8 cellular contexts compared by ENCODE assay signal in the genomic region with DNA sequence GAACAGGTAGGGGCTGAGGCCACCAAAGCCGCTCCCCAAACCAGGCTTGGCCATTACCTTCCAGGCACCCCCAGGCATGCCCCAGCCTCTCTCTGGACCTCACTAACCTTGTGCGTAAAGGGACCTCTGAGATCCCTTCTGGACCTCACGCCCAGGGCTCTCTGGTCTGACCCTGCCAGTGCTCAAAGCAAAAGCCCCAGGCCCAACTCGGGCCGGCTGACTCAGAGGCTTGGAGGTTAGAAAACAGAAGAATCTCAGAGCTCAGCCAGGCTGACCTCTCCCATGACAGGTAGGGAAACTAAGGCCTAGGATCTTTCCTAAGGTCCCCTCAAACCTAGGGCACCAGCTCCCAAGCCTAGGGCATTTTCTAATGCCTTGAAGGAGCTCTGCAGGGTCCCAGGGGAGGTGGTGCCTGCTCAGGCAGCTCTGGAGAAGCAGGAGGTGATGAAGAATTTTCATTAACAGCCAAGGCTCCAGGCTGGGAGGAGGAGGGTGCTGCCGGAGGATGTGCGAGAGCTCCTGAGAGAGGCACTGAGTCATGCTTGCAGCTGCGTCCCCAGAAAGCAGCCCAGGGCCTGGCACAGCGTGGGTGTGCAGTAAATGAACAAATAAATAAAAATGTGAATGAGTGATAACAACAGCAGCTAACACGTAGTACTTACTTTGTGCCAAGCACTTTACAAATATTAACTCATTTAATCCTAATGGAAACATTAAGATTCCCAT. TPM values are rescaled to one million over a fixed set of nuclear protein-coding genes. Genes with fewer than 3 reads are reported as not detected.
DNase-seq lines count a peak whose midpoint lies in the region; TF ChIP-seq lines count a peak whose summit lies in the region.

No MANE protein-coding gene starts in this region.

- no peaks in the 10 kb centered on the region for H3K36me3 ChIP-seq in kidney epithelial cell (ENCODE audit: control insufficient read depth, insufficient read depth, low read length)

- TF ChIP-seq POLR2A in NB4 (IDR thresholded peaks at IDR 0.05; ENCODE audit: extremely low read depth, insufficient read length): no peak

- no peaks in the 10 kb centered on the region for H3K27me3 ChIP-seq in kidney epithelial cell (ENCODE audit: control insufficient read depth, insufficient read depth, low read length)

- DNase-seq in AG08395 (ENCODE audit: low spot score) (peak; percentile 93), NB4 (ENCODE audit: low read depth) (peak; percentile 88), amniotic epithelial cell (ENCODE audit: low read depth) (peak; percentile 93), kidney epithelial cell (ENCODE audit: low read depth) (peak; percentile 70), iPS-NIHi7 (ENCODE audit: extremely low spot score) (no peak), GM13976 (ENCODE audit: low spot score) (no peak)
- DNase-seq in stimulated activated CD8-positive, alpha-beta memory T cell treated with anti-CD3 and anti-CD28 coated beads, Interleukin-4, amount 100 ng/mL, for 48 hours: peak; percentile 74
- no peak for DNase-seq in NK-92 treated with Interleukin-12 subunit alpha and Interleukin-12 subunit beta, amount 100 ng/mL, for 24 hours (lab: John Stamatoyannopoulos, UW)

- H3K4me3 ChIP-seq in NB4 (ENCODE audit: low read depth, low read length) (no peak overlapping the region), kidney epithelial cell (ENCODE audit: low read depth, low read length) (no peak overlapping the region)

- in situ Hi-C loops in GM13976 (cut with MboI; ENCODE audit: low sequenced_read_pairs, unreplicated experiment): no loop called here

- TF ChIP-seq CTCF in NB4 (IDR thresholded peaks at IDR 0.05; ENCODE audit: low read depth, low read length) (no peak), kidney epithelial cell (IDR thresholded peaks at IDR 0.05; ENCODE audit: insufficient read depth, low read length, poor library complexity, severe bottlenecking) (no peak), GM13976 (IDR thresholded peaks at IDR 0.05; ENCODE audit: borderline replicate concordance, control extremely low read depth, extremely low read depth, insufficient read depth, missing control alignments) (no peak)

RNA-seq across cellular contexts. Expression of gene ARRB1, which starts 25.6 kb away (rescaled TPM):
- total RNA-seq in kidney epithelial cell: 8.8 and 24.3 TPM in 2 replicates

Comparison
In these comparisons a context has a peak if more than half of its experiments do, and no peak if none do; other contexts are left out.
1. DNase-seq: peak in AG08395 (single experiment), NB4 (single experiment), amniotic epithelial cell (single experiment), kidney epithelial cell (single experiment) and stimulated activated CD8-positive, alpha-beta memory T cell treated with anti-CD3 and anti-CD28 coated beads, Interleukin-4, amount 100 ng/mL, for 48 hours (single experiment); none in NK-92 treated with Interleukin-12 subunit alpha and Interleukin-12 subunit beta, amount 100 ng/mL, for 24 hours (single experiment), iPS-NIHi7 (single experiment) and GM13976 (single experiment).